8 cellular contexts compared by ENCODE assay signal in the genomic region with DNA sequence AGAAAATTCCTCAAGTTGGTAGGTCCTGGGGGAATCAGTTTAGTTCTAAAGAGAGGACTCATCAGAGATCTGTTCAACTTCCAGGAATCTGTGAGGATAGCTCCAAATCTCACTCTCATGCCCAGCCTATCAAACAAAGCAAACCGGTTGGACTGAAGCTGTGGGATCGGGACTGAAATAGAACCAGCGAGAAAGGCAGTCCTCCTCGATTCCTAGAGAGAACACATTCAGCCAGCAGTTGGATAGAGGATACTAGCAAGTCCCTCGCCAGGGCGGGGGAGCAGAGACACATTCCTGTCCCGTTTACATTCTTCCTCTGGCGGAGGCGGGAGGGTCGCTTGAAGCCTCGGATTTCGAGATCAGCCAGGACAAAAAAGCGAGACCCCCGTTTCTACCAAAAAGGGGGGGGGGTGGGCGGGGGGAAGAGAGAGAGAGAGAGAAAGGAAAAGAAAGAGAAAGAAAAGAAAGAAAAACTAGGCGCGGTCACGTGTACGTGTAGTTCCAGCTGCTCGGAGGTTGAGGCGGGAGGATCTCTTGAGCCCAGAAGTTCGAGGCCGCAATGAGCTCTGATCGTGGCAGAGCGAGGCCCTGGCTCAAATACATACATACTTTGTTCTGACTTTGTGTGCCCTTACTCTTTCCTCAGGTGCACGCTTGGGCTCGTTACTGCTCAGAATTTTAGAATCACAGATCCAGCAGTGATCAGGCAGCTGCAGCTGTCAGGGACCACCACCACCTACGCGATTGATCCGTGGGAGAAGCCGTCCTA. TPM values are rescaled to one million over a fixed set of nuclear protein-coding genes. Genes with fewer than 3 reads are reported as not detected.
A peak's percentile ranks its signal among the peaks of the same experiment; 100 is the strongest.
DNase-seq lines count a peak whose midpoint lies in the region; ATAC-seq and TF ChIP-seq lines count a peak whose summit lies in the region.

No MANE protein-coding gene starts in this region.

- DNase-seq in D341Med (ENCODE audit: low spot score) (peak; percentile 84), M059J (ENCODE audit: low read depth) (peak; percentile 99), RWPE2 (ENCODE audit: low spot score) (peak; percentile 90), choroid plexus epithelial cell (ENCODE audit: low read depth) (peak; percentile 99), immature natural killer cell (no peak), gastrocnemius medialis (peak; percentile 44 to 55), GM10248 (ENCODE audit: extremely low spot score) (no peak)
- no peak for DNase-seq in central memory CD4-positive, alpha-beta T cell

- ATAC-seq in RWPE2 (ENCODE audit: low read depth) (peak; percentile 82), gastrocnemius medialis (peak; percentile 61 to 70)

- H3K4me3 Mint-ChIP-seq in immature natural killer cell, result peak overlapping the region; percentile 50 to 80 (median 73)

- H3K27me3 ChIP-seq in RWPE2 (ENCODE audit: insufficient read depth, poor library complexity, severe bottlenecking), result no peaks in the 10 kb centered on the region
- peaks cover 0 to 11% (median 3%) of the 10 kb centered on the region in 3 donors for H3K27me3 ChIP-seq in gastrocnemius medialis

- H3K4me1 Mint-ChIP-seq in immature natural killer cell, result peaks cover 47 to 71% of the 10 kb centered on the region in 2 donors

- H3K9me3 Mint-ChIP-seq in immature natural killer cell, result peaks cover 0 to 7% (median 4%) of the 10 kb centered on the region in 6 donors

- H3K4me1 ChIP-seq in RWPE2 (ENCODE audit: insufficient read depth, poor library complexity, severe bottlenecking), result peaks cover 7% of the 10 kb centered on the region
- peaks cover 0 to 3% of the 10 kb centered on the region in 2 donors for H3K4me1 ChIP-seq in gastrocnemius medialis

- in situ Hi-C loops in gastrocnemius medialis (cut with MboI; ENCODE audit: low sequenced_read_pairs in 4 of 4), result loop anchor here in 1 of 4 donors (10.0 kb wide), 1 partner anchor 51 kb away; no protein-coding TSS in a partner anchor

- peaks cover 0 to 3% (median 0%) of the 10 kb centered on the region in 3 donors for H3K36me3 Mint-ChIP-seq in immature natural killer cell

- no peaks in the 10 kb centered on the region for H3K36me3 ChIP-seq in RWPE2 (ENCODE audit: low read depth)
- no peaks in the 10 kb centered on the region for H3K36me3 ChIP-seq in gastrocnemius medialis

- H3K9me3 ChIP-seq in RWPE2 (ENCODE audit: severe bottlenecking) (no peaks in the 10 kb centered on the region), gastrocnemius medialis (no peaks in the 10 kb centered on the region)

- CTCF ChIA-PET in GM10248 (lab: Yijun Ruan, JAX), result interaction anchor here (0.6 to 1.9 kb wide), 4 partner anchors 30 to 148 kb away, joined by 3 to 8 read pairs (median 4); no protein-coding TSS in a partner anchor

- no peak overlapping the region for H3K27ac Mint-ChIP-seq in immature natural killer cell

- TF ChIP-seq POLR2A in gastrocnemius medialis (IDR thresholded peaks at IDR 0.05), result no peak

- POLR2A ChIA-PET in GM10248 (lab: Yijun Ruan, JAX), result interaction anchor here (0.6 kb wide), 1 partner anchor 329 kb away, joined by 3 read pairs; no protein-coding TSS in a partner anchor

- no peak for TF ChIP-seq CTCF in RWPE2 (IDR thresholded peaks at IDR 0.05; ENCODE audit: poor library complexity, severe bottlenecking)
- TF ChIP-seq CTCF in choroid plexus epithelial cell (conservative IDR thresholded peaks at IDR 0.05; ENCODE audit: low read depth, low read length), result no peak
- TF ChIP-seq CTCF in gastrocnemius medialis (IDR thresholded peaks at IDR 0.05 in 4 of 5, conservative IDR thresholded peaks at IDR 0.05 in 1 of 5), result no peak
- no peak for TF ChIP-seq CTCF in GM10248 (IDR thresholded peaks at IDR 0.05; ENCODE audit: control extremely low read depth, extremely low read depth, low read depth, missing control alignments)

- H3K4me3 ChIP-seq in RWPE2 (ENCODE audit: severe bottlenecking) (peak overlapping the region; percentile 32), choroid plexus epithelial cell (ENCODE audit: low read depth, low read length) (peak overlapping the region; percentile 57), gastrocnemius medialis (peak overlapping the region; percentile 41 to 58 (median 50))

- peak overlapping the region; percentile 94 for H3K27ac ChIP-seq in RWPE2 (ENCODE audit: poor library complexity, severe bottlenecking)
- peak overlapping the region; percentile 6 to 55 (median 50) for H3K27ac ChIP-seq in gastrocnemius medialis

- peaks cover 42 to 58% (median 48%) of the 10 kb centered on the region in 3 donors for H3K27me3 Mint-ChIP-seq in immature natural killer cell (ENCODE audit: low read depth in 3 of 3)

- intact Hi-C loops in gastrocnemius medialis (cut with DNase I; ENCODE audit: low total_unique reads), result loop anchor here (10.0 kb wide), 1 partner anchor 61 kb away; a partner anchor contains a TSS

RNA-seq across cellular contexts. Expression of a gene that starts 19.5 kb away (rescaled TPM):
- 4.6 and 5.3 TPM in 2 replicates for total RNA-seq in M059J (2014; rRNA removed; shearing (Covaris generic))
- polyA plus RNA-seq in immature natural killer cell, result not detected
- total RNA-seq in gastrocnemius medialis, result under 1 TPM in 1 of 4 donors, not detected in 3; 0.11 TPM

RNA-seq across cellular contexts. Expression of a gene that starts 59.4 kb away (rescaled TPM):
- total RNA-seq in M059J (2014; rRNA removed; shearing (Covaris generic)), result not detected in 2 replicates
- polyA plus RNA-seq in immature natural killer cell, result not detected
- total RNA-seq in gastrocnemius medialis, result not detected

Comparison
In these comparisons a context has a peak if more than half of its experiments do, and no peak if none do; other contexts are left out.
1. DNase-seq: peak in D341Med (single experiment), M059J (single experiment), RWPE2 (single experiment), choroid plexus epithelial cell (single experiment) and gastrocnemius medialis (2 of 2); none in immature natural killer cell (0 of 3), GM10248 (single experiment) and central memory CD4-positive, alpha-beta T cell (single experiment).
2. Peak in every context shown above with its lines, with median percentiles within 50 percentile points of each other: H3K4me3 ChIP-seq.